Comparison of ENCODE assay signal across 1 cellular context in the genomic region with DNA sequence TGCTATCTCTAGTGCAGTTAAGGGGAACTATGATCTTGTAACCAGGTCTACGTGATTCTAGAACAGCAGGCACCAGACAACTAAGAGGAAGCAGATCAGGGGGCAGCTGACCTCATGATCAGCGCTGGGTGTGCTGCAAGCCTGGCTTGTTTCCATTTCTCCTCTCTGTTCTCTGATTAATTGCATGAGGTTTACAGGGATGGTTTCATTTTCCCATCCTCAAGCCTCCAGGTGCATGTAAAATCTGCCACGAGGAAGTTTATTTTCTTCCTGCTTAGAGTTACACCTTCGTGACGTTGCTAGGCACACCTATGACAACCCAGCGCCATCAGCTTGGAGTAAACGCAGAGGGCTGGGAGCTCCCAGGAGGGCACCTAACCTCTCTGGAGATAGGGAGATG.
TF ChIP-seq lines count a peak whose summit lies in the region.

No MANE protein-coding gene starts in this region.

TF ChIP-seq in K562, 482 proteins besides CTCF, POLR2A, EP300 and RAD21:
- no peak for TF ChIP-seq ZNF511 (CRISPR knock-in tag; IDR thresholded peaks at IDR 0.05)
- peak; percentile 21; the same call in 1 of the 2 replicates for TF ChIP-seq BHLHE40 (IDR thresholded peaks at IDR 0.05; ENCODE audit: low read length)
- TF ChIP-seq FOXJ2 (tag; IDR thresholded peaks at IDR 0.05) = 0 out of 2 replicates have a peak, but pooled peaks have one; percentile 20
- TF ChIP-seq ZNF280A (IDR thresholded peaks at IDR 0.05; ENCODE audit: low read depth, partially characterized antibody) = no peak
- TF ChIP-seq CHD1 (IDR thresholded peaks at IDR 0.05; ENCODE audit: low read length) = no peak
- TF ChIP-seq ELF4 (CRISPR knock-in tag; IDR thresholded peaks at IDR 0.05) = no peak
- TF ChIP-seq, protein P1, sequence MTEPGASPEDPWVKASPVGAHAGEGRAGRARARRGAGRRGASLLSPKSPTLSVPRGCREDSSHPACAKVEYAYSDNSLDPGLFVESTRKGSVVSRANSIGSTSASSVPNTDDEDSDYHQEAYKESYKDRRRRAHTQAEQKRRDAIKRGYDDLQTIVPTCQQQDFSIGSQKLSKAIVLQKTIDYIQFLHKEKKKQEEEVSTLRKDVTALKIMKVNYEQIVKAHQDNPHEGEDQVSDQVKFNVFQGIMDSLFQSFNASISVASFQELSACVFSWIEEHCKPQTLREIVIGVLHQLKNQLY (CRISPR knock-in tag; conservative IDR thresholded peaks at IDR 0.05) = no peak
- TF ChIP-seq ELF2 (CRISPR knock-in tag; IDR thresholded peaks at IDR 0.05) = no peak
- no peak for TF ChIP-seq TEAD2 (tag; IDR thresholded peaks at IDR 0.05)
- peak; percentile 17; the same call in 1 of the 2 replicates for TF ChIP-seq HMBOX1 (IDR thresholded peaks at IDR 0.05)
